15 cellular contexts compared by ENCODE assay signal in the genomic region with DNA sequence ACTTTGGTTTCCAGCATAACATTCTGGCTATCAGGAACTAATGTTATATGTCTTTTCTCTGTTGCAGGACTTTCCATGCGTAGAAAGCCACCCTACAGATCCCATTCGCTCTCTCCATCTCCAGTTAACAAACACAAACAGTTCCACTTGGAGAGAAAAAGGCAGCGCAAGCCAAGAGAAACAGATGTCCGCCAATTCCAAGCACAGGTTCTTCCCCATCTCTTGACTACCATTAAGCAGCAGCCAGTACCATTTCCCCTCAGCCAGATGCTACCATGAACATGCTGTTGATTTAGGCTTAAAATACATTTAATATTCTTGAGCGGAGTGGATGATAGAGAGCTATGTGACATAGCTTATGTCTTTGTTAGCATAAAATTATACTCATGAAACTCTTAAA. TPM values are rescaled to one million over a fixed set of nuclear protein-coding genes. Genes with fewer than 3 reads are reported as not detected.
A peak's percentile ranks its signal among the peaks of the same experiment; 100 is the strongest.
DNase-seq lines count a peak whose midpoint lies in the region; ATAC-seq lines count a peak whose summit lies in the region.
"Had no signal": no experiment of that assay in that cellular context is flagged by ENCODE, and none has a peak within 500 bp of the region (broad histone marks: within the 10 kb centered on the region; RNA-seq: fewer than 3 reads in every experiment).

No MANE protein-coding gene starts in this region.

- H3K27ac Mint-ChIP-seq in activated naive CD4-positive, alpha-beta T cell treated with anti-CD3 and anti-CD28 coated beads, Interleukin-2, amount 50 U/mL, for 24 hours = peak overlapping the region; percentile 31
- peak overlapping the region; percentile 1 for H3K27ac Mint-ChIP-seq in central memory CD8-positive, alpha-beta T cell (ENCODE audit: low read depth)
- H3K27ac Mint-ChIP-seq: GM23338 had no signal

- H3K4me3 ChIP-seq in GM23248 = no peak overlapping the region
- H3K4me3 ChIP-seq: GM23338 had no signal

- H3K36me3 Mint-ChIP-seq in activated naive CD4-positive, alpha-beta T cell treated with anti-CD3 and anti-CD28 coated beads, Interleukin-2, amount 50 U/mL, for 24 hours = peaks cover 23% of the 10 kb centered on the region
- H3K36me3 Mint-ChIP-seq in central memory CD8-positive, alpha-beta T cell (ENCODE audit: insufficient read depth) = peaks cover 83% of the 10 kb centered on the region

- no peaks in the 10 kb centered on the region for H3K9me2 ChIP-seq in GM23248 (ENCODE audit: insufficient read depth)

- 0 out of 2 replicates have a peak overlapping the region, but pooled peaks have one; percentile 4 for H3K27ac ChIP-seq in GM23248
- H3K27ac ChIP-seq: C4-2B had no signal

- H2AFZ ChIP-seq in GM23248 = no peak overlapping the region
- H2AFZ ChIP-seq: GM23338 had no signal

- no peaks in the 10 kb centered on the region for H3K4me1 Mint-ChIP-seq in activated naive CD4-positive, alpha-beta T cell treated with anti-CD3 and anti-CD28 coated beads, Interleukin-2, amount 50 U/mL, for 24 hours
- H3K4me1 Mint-ChIP-seq in central memory CD8-positive, alpha-beta T cell = no peaks in the 10 kb centered on the region
- H3K4me1 Mint-ChIP-seq: GM23338, IgD-negative memory B cell had no signal

- H3K4me1 ChIP-seq in GM23248 (ENCODE audit: insufficient read depth) = no peaks in the 10 kb centered on the region

- no peak for DNase-seq in activated naive CD4-positive, alpha-beta T cell treated with Interleukin-2 at 50 U/mL for 16 hours
- DNase-seq in GM23248 (no peak), kidney glomerular epithelial cell (lab: John Stamatoyannopoulos, UW) (no peak)
- DNase-seq in central memory CD8-positive, alpha-beta T cell (ENCODE audit: low spot score in 2 of 2) = no peak
- no peak for DNase-seq in activated CD4-positive, CD25-positive, alpha-beta regulatory T cell treated with anti-CD3 and anti-CD28 coated beads, Interleukin-2, amount 50 U/mL, for 72 hours
- DNase-seq: ACHN; CD4-positive, alpha-beta memory T cell; DMS153; DMS79; GDM1; HCEC 1CT had no signal

- peaks cover 92% of the 10 kb centered on the region for H3F3A ChIP-seq in GM23248 (ENCODE audit: insufficient read depth)

- H3K9me3 Mint-ChIP-seq in activated naive CD4-positive, alpha-beta T cell treated with anti-CD3 and anti-CD28 coated beads, Interleukin-2, amount 50 U/mL, for 24 hours = no peaks in the 10 kb centered on the region
- no peaks in the 10 kb centered on the region for H3K9me3 Mint-ChIP-seq in central memory CD8-positive, alpha-beta T cell
- H3K9me3 Mint-ChIP-seq: GM23338, IgD-negative memory B cell had no signal

- H3K36me3 ChIP-seq in GM23248 (ENCODE audit: low read depth) = peaks cover 86% of the 10 kb centered on the region

- no peak overlapping the region for H3K4me2 ChIP-seq in GM23248 (ENCODE audit: unreplicated experiment)
- H3K4me2 ChIP-seq: GM23338 had no signal

- H3K9me3 ChIP-seq in GM23248 (ENCODE audit: low read depth) = no peaks in the 10 kb centered on the region

- H4K20me1 ChIP-seq in GM23248 (ENCODE audit: insufficient read depth) = no peaks in the 10 kb centered on the region

- H3K4me3 Mint-ChIP-seq in activated naive CD4-positive, alpha-beta T cell treated with anti-CD3 and anti-CD28 coated beads, Interleukin-2, amount 50 U/mL, for 24 hours = no peak overlapping the region
- no peak overlapping the region for H3K4me3 Mint-ChIP-seq in central memory CD8-positive, alpha-beta T cell
- H3K4me3 Mint-ChIP-seq: CD4-positive, alpha-beta memory T cell; GM23338; IgD-negative memory B cell had no signal

- in situ Hi-C loops in GM23248 (cut with MboI) = no loop called here

- no peak overlapping the region for H3K9ac ChIP-seq in GM23248

- no peak for ATAC-seq in central memory CD8-positive, alpha-beta T cell (replicated peaks; ENCODE audit: extremely low read depth, poor library complexity, severe bottlenecking)
- ATAC-seq: GM23338 had no signal

- H3K27me3 Mint-ChIP-seq in activated naive CD4-positive, alpha-beta T cell treated with anti-CD3 and anti-CD28 coated beads, Interleukin-2, amount 50 U/mL, for 24 hours = no peaks in the 10 kb centered on the region
- no peaks in the 10 kb centered on the region for H3K27me3 Mint-ChIP-seq in central memory CD8-positive, alpha-beta T cell
- H3K27me3 Mint-ChIP-seq: CD4-positive, alpha-beta memory T cell; IgD-negative memory B cell had no signal

- H3K79me2 ChIP-seq in GM23248 (ENCODE audit: insufficient read depth) = no peaks in the 10 kb centered on the region

- no peaks in the 10 kb centered on the region for H3K27me3 ChIP-seq in GM23248 (replicated peaks; ENCODE audit: insufficient read depth)

- 94 to 98% methylated on average over 5 of the region's 5 CpGs for WGBS in GM23248 (ENCODE audit: low coverage in 1 of 2, low lambda C conversion rate in 2 of 2, missing lambda C conversion rate in 2 of 2), 2 experiments

RNA-seq across cellular contexts. Expression of a gene that starts 22.4 kb away (rescaled TPM):
- total RNA-seq in GM23248 (2014; rRNA removed; shearing (Covaris generic)) = 13.2 and 16.8 TPM in 2 replicates
- polyA plus RNA-seq in GM23248 (2016; fragmentation: Nextera tagmentation; extraction: Ambion mirVana) = 14.2 and 17.5 TPM in 2 replicates

RNA-seq across cellular contexts. Expression of a gene that starts 23.1 kb away (rescaled TPM):
- total RNA-seq in GM23248 (2014; rRNA removed; shearing (Covaris generic)) = 241 and 303 TPM in 2 replicates
- 595 and 643 TPM in 2 replicates for polyA plus RNA-seq in GM23248 (2016; fragmentation: Nextera tagmentation; extraction: Ambion mirVana)

RNA-seq across cellular contexts. Expression of a gene that starts 32.4 kb away (rescaled TPM):
- 3.4 and 3.7 TPM in 2 replicates for total RNA-seq in GM23248 (2014; rRNA removed; shearing (Covaris generic))
- 6.6 and 8.6 TPM in 2 replicates for polyA plus RNA-seq in GM23248 (2016; fragmentation: Nextera tagmentation; extraction: Ambion mirVana)
